In the genomic region with DNA sequence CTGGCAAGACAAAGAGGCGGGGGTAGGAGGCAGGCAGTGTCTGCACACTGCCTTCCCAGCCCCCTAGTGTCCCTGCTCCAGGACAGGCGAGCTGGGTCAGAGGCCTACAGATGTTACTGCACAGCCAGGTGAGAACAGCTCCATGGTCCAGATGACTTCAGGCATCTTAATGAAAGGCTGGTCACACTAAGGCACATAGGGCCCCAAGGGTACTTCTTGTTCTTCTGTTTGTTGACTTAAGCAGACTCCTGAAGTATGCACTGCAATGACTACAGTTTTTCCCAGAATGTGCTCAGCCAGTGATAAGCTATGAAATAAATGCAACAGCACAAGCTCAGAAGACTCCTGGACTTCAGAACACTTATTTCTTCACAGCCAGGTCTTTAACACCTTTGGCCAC, we compare ENCODE assay signal across 22 cellular contexts.
"Had no signal": no experiment of that assay in that cellular context is flagged by ENCODE, and none has a peak within 500 bp of the region (broad histone marks: within the 10 kb centered on the region; RNA-seq: fewer than 3 reads in every experiment).

No MANE protein-coding gene starts in this region.

- H3K27ac ChIP-seq: ascending aorta, esophagus squamous epithelium, foreskin keratinocyte, SJSA1, tibial artery, WERI-Rb-1 had no signal

- H3K27me3 ChIP-seq: ascending aorta, esophagus squamous epithelium, foreskin keratinocyte, SJSA1, tibial artery had no signal

- H3K27ac Mint-ChIP-seq: activated CD4-positive, alpha-beta memory T cell treated with anti-CD3 and anti-CD28 coated beads, Interleukin-2, amount 10 ng/mL, durations not matched to agents 7 days and 5 days; activated naive CD4-positive, alpha-beta T cell treated with anti-CD3 and anti-CD28 coated beads for 36 hours; activated naive CD8-positive, alpha-beta T cell treated with anti-CD3 and anti-CD28 coated beads, Interleukin-2, amount 50 U/mL, for 24 hours; activated T-cell treated with anti-CD3 and anti-CD28 coated beads, Interleukin-2, amount 50 U/mL, for 24 hours; activated T-helper 2 cell treated with anti-CD3 and anti-CD28 coated beads, Interferon-gamma antibody, Interleukin-2, Interleukin-4, amounts not matched to agents 10 μg/mL and 5 μg/mL and 100 μg/mL, durations not matched to agents 14 hours and 24 hours and 36 hours; dendritic cell treated with granulocyte-macrophage colony-stimulating factor and Interleukin-4, amounts not matched to agents 40 ng/mL and 50 ng/mL, for 4 days; nephron progenitor cell; stimulated activated naive B cell treated with anti-CD40 and anti-IgM and Interleukin-4, amounts not matched to agents 10 μg/mL and 1 μg/mL and 100 μg/mL, for 72 hours had no signal

- H3K36me3 ChIP-seq: ascending aorta had no signal

- DNase-seq: activated CD4-positive, alpha-beta memory T cell treated with anti-CD3 and anti-CD28 coated beads, Interleukin-2, amount 10 ng/mL, durations not matched to agents 7 days and 5 days; activated naive CD4-positive, alpha-beta T cell treated with anti-CD3 and anti-CD28 coated beads for 36 hours; activated naive CD8-positive, alpha-beta T cell treated with anti-CD3 and anti-CD28 coated beads, Interleukin-2, amount 50 U/mL, for 24 hours; activated T-cell treated with anti-CD3 and anti-CD28 coated beads, Interleukin-2, amount 50 U/mL, for 24 hours; cerebellar nuclear complex; effector CD8-positive, alpha-beta T cell; esophagus squamous epithelium; foreskin keratinocyte; hypothalamus; mammary epithelial cell; nephron progenitor cell; nucleus accumbens; right cardiac atrium; stimulated activated naive B cell treated with anti-CD40 and anti-IgM and Interleukin-4, amounts not matched to agents 10 μg/mL and 1 μg/mL and 100 μg/mL, for 72 hours; T-helper 2 cell; tibial artery; WERI-Rb-1 had no signal

- H3K27me3 Mint-ChIP-seq: activated CD4-positive, alpha-beta memory T cell treated with anti-CD3 and anti-CD28 coated beads, Interleukin-2, amount 10 ng/mL, durations not matched to agents 7 days and 5 days; activated naive CD8-positive, alpha-beta T cell treated with anti-CD3 and anti-CD28 coated beads, Interleukin-2, amount 50 U/mL, for 24 hours; activated T-cell treated with anti-CD3 and anti-CD28 coated beads, Interleukin-2, amount 50 U/mL, for 24 hours; dendritic cell treated with granulocyte-macrophage colony-stimulating factor and Interleukin-4, amounts not matched to agents 40 ng/mL and 50 ng/mL, for 4 days; progenitor cell of endocrine pancreas; stimulated activated naive B cell treated with anti-CD40 and anti-IgM and Interleukin-4, amounts not matched to agents 10 μg/mL and 1 μg/mL and 100 μg/mL, for 72 hours had no signal

- ATAC-seq: activated naive CD8-positive, alpha-beta T cell treated with anti-CD3 and anti-CD28 coated beads, Interleukin-2, amount 50 U/mL, for 24 hours; foreskin keratinocyte; right cardiac atrium; stimulated activated naive B cell treated with anti-CD40 and anti-IgM and Interleukin-4, amounts not matched to agents 10 μg/mL and 1 μg/mL and 100 μg/mL, for 72 hours had no signal

- H3K4me1 ChIP-seq: ascending aorta, esophagus squamous epithelium, foreskin keratinocyte, tibial artery had no signal

- H3K9me3 Mint-ChIP-seq: activated naive CD8-positive, alpha-beta T cell treated with anti-CD3 and anti-CD28 coated beads, Interleukin-2, amount 50 U/mL, for 24 hours had no signal

- H3K4me3 Mint-ChIP-seq: activated CD4-positive, alpha-beta memory T cell treated with anti-CD3 and anti-CD28 coated beads, Interleukin-2, amount 10 ng/mL, durations not matched to agents 7 days and 5 days; activated naive CD4-positive, alpha-beta T cell treated with anti-CD3 and anti-CD28 coated beads for 36 hours; activated naive CD8-positive, alpha-beta T cell treated with anti-CD3 and anti-CD28 coated beads, Interleukin-2, amount 50 U/mL, for 24 hours; activated T-cell treated with anti-CD3 and anti-CD28 coated beads, Interleukin-2, amount 50 U/mL, for 24 hours; dendritic cell treated with granulocyte-macrophage colony-stimulating factor and Interleukin-4, amounts not matched to agents 40 ng/mL and 50 ng/mL, for 4 days; nephron progenitor cell; stimulated activated naive B cell treated with anti-CD40 and anti-IgM and Interleukin-4, amounts not matched to agents 10 μg/mL and 1 μg/mL and 100 μg/mL, for 72 hours had no signal

- H3K9me3 ChIP-seq: ascending aorta, esophagus squamous epithelium, SJSA1 had no signal

- H3K4me3 ChIP-seq: ascending aorta, esophagus squamous epithelium, SJSA1, tibial artery had no signal

- H3K4me1 Mint-ChIP-seq: activated CD4-positive, alpha-beta memory T cell treated with anti-CD3 and anti-CD28 coated beads, Interleukin-2, amount 10 ng/mL, durations not matched to agents 7 days and 5 days; activated naive CD8-positive, alpha-beta T cell treated with anti-CD3 and anti-CD28 coated beads, Interleukin-2, amount 50 U/mL, for 24 hours; nephron progenitor cell; stimulated activated naive B cell treated with anti-CD40 and anti-IgM and Interleukin-4, amounts not matched to agents 10 μg/mL and 1 μg/mL and 100 μg/mL, for 72 hours had no signal
